Comparison of ENCODE assay signal across 1 cellular context in the genomic region with DNA sequence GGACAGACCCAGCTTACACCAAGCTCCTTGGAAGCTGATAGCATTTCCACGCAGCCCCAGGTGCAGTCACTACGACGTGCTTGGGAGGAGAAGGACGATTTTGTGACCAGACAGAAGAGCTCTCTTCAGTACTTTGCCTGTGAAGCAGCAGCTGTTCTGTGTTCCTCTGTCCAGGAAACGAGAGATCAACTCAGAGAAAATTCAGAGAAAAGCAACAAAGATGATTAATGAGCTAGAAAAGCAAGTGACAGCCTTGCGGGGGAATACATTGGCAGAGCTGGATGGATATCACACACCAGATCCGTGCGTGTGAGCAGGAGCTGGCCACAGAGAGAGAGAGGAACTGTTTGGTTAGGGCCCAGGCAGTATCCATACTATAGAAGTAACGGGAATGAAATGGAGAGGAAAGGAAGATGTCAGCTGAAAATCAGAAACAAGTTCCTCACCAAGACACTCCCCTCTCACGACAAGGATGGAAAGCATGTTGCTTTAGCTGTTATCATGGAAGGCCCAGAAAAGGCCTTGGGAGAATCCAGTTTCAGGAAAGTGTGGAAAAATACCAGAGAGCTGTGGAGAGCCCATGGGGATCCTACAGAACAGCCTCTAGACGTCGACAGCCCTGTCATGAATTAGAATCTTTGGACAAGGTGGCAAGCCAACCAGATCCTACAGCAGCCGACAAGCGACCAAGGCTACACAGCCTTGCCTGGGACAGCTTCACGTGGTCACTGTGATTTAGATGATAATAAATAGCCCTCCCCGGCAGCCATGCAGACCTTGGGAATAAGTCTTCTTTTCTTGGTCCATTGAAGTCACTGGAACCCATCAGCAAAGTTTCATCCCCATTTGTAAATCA.
A peak's percentile ranks its signal among the peaks of the same experiment; 100 is the strongest.
TF ChIP-seq lines count a peak whose summit lies in the region.

No MANE protein-coding gene starts in this region.

TF ChIP-seq in K562, 482 proteins besides CTCF, POLR2A, EP300 and RAD21 (continued from another document):
- no peak for TF ChIP-seq E2F6 (IDR thresholded peaks at IDR 0.05; ENCODE audit: borderline replicate concordance in 1 of 2, extremely low read depth in 1 of 2, insufficient read depth in 1 of 2, insufficient read length in 1 of 2, low read depth in 1 of 2, low read length in 1 of 2, poor library complexity in 1 of 2, severe bottlenecking in 1 of 2)
- TF ChIP-seq, protein P1, sequence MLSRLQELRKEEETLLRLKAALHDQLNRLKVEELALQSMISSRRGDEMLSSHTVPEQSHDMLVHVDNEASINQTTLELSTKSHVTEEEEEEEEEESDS (CRISPR knock-in tag; IDR thresholded peaks at IDR 0.05): no peak
- TF ChIP-seq, protein P2, sequence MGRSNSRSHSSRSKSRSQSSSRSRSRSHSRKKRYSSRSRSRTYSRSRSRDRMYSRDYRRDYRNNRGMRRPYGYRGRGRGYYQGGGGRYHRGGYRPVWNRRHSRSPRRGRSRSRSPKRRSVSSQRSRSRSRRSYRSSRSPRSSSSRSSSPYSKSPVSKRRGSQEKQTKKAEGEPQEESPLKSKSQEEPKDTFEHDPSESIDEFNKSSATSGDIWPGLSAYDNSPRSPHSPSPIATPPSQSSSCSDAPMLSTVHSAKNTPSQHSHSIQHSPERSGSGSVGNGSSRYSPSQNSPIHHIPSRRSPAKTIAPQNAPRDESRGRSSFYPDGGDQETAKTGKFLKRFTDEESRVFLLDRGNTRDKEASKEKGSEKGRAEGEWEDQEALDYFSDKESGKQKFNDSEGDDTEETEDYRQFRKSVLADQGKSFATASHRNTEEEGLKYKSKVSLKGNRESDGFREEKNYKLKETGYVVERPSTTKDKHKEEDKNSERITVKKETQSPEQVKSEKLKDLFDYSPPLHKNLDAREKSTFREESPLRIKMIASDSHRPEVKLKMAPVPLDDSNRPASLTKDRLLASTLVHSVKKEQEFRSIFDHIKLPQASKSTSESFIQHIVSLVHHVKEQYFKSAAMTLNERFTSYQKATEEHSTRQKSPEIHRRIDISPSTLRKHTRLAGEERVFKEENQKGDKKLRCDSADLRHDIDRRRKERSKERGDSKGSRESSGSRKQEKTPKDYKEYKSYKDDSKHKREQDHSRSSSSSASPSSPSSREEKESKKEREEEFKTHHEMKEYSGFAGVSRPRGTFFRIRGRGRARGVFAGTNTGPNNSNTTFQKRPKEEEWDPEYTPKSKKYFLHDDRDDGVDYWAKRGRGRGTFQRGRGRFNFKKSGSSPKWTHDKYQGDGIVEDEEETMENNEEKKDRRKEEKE (IDR thresholded peaks at IDR 0.05; ENCODE audit: borderline replicate concordance in 1 of 2, control insufficient read depth in 1 of 2, low read depth in 2 of 2, low read length in 1 of 2): no peak
- peak; percentile 59 for TF ChIP-seq ZFP36 (IDR thresholded peaks at IDR 0.05; ENCODE audit: low read depth, low read length, partially characterized antibody)
- TF ChIP-seq CBFA2T3 (IDR thresholded peaks at IDR 0.05): peak; percentile 24; the same call in 1 of the 2 replicates
- 0 out of 2 replicates have a peak, but pooled peaks have one; percentile 26 for TF ChIP-seq CXXC5 (CRISPR knock-in tag; IDR thresholded peaks at IDR 0.05)
- no peak for TF ChIP-seq HNRNPH1 (optimal IDR thresholded peaks at IDR 0.05; ENCODE audit: low read depth, low read length)
- no peak for TF ChIP-seq SAFB2 (IDR thresholded peaks at IDR 0.05; ENCODE audit: borderline replicate concordance, low read depth, low read length, severe bottlenecking)
- no peak for TF ChIP-seq ZNF212 (CRISPR knock-in tag; IDR thresholded peaks at IDR 0.05)
- TF ChIP-seq PCBP2 (IDR thresholded peaks at IDR 0.05; ENCODE audit: low read depth, low read length, poor library complexity, severe bottlenecking): no peak
- TF ChIP-seq PKNOX1 (IDR thresholded peaks at IDR 0.05): peak; percentile 96
- no peak for TF ChIP-seq MYBL2 (IDR thresholded peaks at IDR 0.05; ENCODE audit: low read depth)
- no peak for TF ChIP-seq MYBL2 (CRISPR knock-in tag; IDR thresholded peaks at IDR 0.05; ENCODE audit: borderline replicate concordance)
- TF ChIP-seq DACH1 (IDR thresholded peaks at IDR 0.05; ENCODE audit: partially characterized antibody): no peak
- TF ChIP-seq, protein P3, sequence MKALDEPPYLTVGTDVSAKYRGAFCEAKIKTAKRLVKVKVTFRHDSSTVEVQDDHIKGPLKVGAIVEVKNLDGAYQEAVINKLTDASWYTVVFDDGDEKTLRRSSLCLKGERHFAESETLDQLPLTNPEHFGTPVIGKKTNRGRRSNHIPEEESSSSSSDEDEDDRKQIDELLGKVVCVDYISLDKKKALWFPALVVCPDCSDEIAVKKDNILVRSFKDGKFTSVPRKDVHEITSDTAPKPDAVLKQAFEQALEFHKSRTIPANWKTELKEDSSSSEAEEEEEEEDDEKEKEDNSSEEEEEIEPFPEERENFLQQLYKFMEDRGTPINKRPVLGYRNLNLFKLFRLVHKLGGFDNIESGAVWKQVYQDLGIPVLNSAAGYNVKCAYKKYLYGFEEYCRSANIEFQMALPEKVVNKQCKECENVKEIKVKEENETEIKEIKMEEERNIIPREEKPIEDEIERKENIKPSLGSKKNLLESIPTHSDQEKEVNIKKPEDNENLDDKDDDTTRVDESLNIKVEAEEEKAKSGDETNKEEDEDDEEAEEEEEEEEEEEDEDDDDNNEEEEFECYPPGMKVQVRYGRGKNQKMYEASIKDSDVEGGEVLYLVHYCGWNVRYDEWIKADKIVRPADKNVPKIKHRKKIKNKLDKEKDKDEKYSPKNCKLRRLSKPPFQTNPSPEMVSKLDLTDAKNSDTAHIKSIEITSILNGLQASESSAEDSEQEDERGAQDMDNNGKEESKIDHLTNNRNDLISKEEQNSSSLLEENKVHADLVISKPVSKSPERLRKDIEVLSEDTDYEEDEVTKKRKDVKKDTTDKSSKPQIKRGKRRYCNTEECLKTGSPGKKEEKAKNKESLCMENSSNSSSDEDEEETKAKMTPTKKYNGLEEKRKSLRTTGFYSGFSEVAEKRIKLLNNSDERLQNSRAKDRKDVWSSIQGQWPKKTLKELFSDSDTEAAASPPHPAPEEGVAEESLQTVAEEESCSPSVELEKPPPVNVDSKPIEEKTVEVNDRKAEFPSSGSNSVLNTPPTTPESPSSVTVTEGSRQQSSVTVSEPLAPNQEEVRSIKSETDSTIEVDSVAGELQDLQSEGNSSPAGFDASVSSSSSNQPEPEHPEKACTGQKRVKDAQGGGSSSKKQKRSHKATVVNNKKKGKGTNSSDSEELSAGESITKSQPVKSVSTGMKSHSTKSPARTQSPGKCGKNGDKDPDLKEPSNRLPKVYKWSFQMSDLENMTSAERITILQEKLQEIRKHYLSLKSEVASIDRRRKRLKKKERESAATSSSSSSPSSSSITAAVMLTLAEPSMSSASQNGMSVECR (CRISPR knock-in tag; IDR thresholded peaks at IDR 0.05): no peak
- no peak for TF ChIP-seq NR3C1 (CRISPR knock-in tag; IDR thresholded peaks at IDR 0.05)
- no peak for TF ChIP-seq DPF2 (IDR thresholded peaks at IDR 0.05)
- TF ChIP-seq CHAMP1 (IDR thresholded peaks at IDR 0.05): no peak
- no peak for TF ChIP-seq ESRRB (CRISPR knock-in tag; IDR thresholded peaks at IDR 0.05; ENCODE audit: borderline replicate concordance)
- TF ChIP-seq MYC (IDR thresholded peaks at IDR 0.05; ENCODE audit: low read depth, low read length): 0 out of 2 replicates have a peak, but pooled peaks have one; percentile 11
- TF ChIP-seq MYC (CRISPR knock-in tag; IDR thresholded peaks at IDR 0.05; ENCODE audit: borderline replicate concordance, low read depth): no peak
- TF ChIP-seq CREM (IDR thresholded peaks at IDR 0.05; ENCODE audit: low read depth): no peak
- no peak for TF ChIP-seq KDM4B (IDR thresholded peaks at IDR 0.05; ENCODE audit: borderline replicate concordance in 2 of 2, low read depth in 1 of 2)
- no peak for TF ChIP-seq SMARCA5 (IDR thresholded peaks at IDR 0.05)
- TF ChIP-seq NCOA6 (IDR thresholded peaks at IDR 0.05): no peak
- no peak for TF ChIP-seq ZSCAN32 (CRISPR knock-in tag; IDR thresholded peaks at IDR 0.05)
- TF ChIP-seq ZNF165 (CRISPR knock-in tag; IDR thresholded peaks at IDR 0.05; ENCODE audit: borderline replicate concordance): 0 out of 2 replicates have a peak, but pooled peaks have one; percentile 28
- TF ChIP-seq JUNB (CRISPR knock-in tag; conservative IDR thresholded peaks at IDR 0.05): no peak
- no peak for TF ChIP-seq KLF16 (IDR thresholded peaks at IDR 0.05)
- TF ChIP-seq BRF2 (IDR thresholded peaks at IDR 0.05; ENCODE audit: borderline replicate concordance, insufficient read depth, insufficient read length): no peak
- TF ChIP-seq TCF3 (CRISPR knock-in tag; IDR thresholded peaks at IDR 0.05): peak; percentile 29; the same call in 1 of the 2 replicates
- TF ChIP-seq RFX5 (IDR thresholded peaks at IDR 0.05; ENCODE audit: low read depth, low read length): no peak
- TF ChIP-seq ARID2 (IDR thresholded peaks at IDR 0.05): no peak
- no peak for TF ChIP-seq CBFB (CRISPR knock-in tag; IDR thresholded peaks at IDR 0.05)
- TF ChIP-seq SPI1 (IDR thresholded peaks at IDR 0.05; ENCODE audit: borderline replicate concordance, low read depth, low read length): no peak
- TF ChIP-seq RBBP5 (IDR thresholded peaks at IDR 0.05; ENCODE audit: borderline replicate concordance, insufficient read depth, low read length, poor library complexity, severe bottlenecking): peak; percentile 24
- no peak for TF ChIP-seq STAT5A (IDR thresholded peaks at IDR 0.05; ENCODE audit: borderline replicate concordance, low read length)
TF ChIP-seq in K562: peak in this region for 24.
